Comparison of ENCODE assay signal across 1 cellular context in genomic region chr19:6674408-6674807, GRCh38.
TF ChIP-seq lines count a peak whose summit lies in the region.

No MANE protein-coding gene starts in this region.

TF ChIP-seq in K562, 482 proteins besides CTCF, POLR2A, EP300 and RAD21:
- TF ChIP-seq LARP7 (IDR thresholded peaks at IDR 0.05): 0 out of 2 replicates have a peak, but pooled peaks have one; percentile 81
- peak; percentile 38; the same call in 1 of the 2 replicates for TF ChIP-seq ZNF512 (tag; IDR thresholded peaks at IDR 0.05)
- peak; percentile 61 for TF ChIP-seq PRDM10 (IDR thresholded peaks at IDR 0.05; ENCODE audit: partially characterized antibody)
- 0 out of 2 replicates have a peak, but pooled peaks have one; percentile 66 for TF ChIP-seq ZC3H8 (IDR thresholded peaks at IDR 0.05)
